In the genomic region with DNA sequence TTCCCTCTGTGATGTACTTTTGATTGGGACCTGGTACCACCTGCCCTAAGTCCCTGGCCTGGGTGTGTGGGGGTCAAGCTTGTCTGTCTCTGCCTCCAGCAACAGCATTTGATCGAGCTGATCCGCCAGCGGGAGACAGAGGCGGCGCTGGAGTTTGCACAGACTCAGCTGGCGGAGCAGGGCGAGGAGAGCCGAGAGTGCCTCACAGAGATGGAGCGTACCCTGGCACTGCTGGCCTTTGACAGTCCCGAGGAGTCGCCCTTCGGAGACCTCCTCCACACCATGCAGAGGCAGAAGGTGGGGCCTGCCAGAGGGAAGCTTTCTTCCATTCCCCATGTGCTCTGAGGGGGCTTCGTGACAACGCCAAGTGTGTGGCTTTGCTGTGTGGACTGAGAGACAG, we compare ENCODE assay signal across 26 cellular contexts. TPM values are rescaled to one million over a fixed set of nuclear protein-coding genes. Genes with fewer than 3 reads are reported as not detected.
"Had no signal": no experiment of that assay in that cellular context is flagged by ENCODE, and none has a peak within 500 bp of the region (broad histone marks: within the 10 kb centered on the region; RNA-seq: fewer than 3 reads in every experiment).

No MANE protein-coding gene starts in this region.

- DNase-seq: activated CD4-positive, alpha-beta T cell treated with anti-CD3 and anti-CD28 coated beads for 48 hours; activated CD4-positive, alpha-beta T cell treated with anti-CD3 and anti-CD28 coated beads, Interleukin-2, amount 50 U/mL, for 48 hours; activated CD8-positive, alpha-beta memory T cell treated with anti-CD3 and anti-CD28 coated beads, Interleukin-2, amount 50 U/mL, for 4 hours; activated gamma-delta T cell treated with Interleukin-2 at 50 U/mL for 16 hours; activated naive CD4-positive, alpha-beta T cell treated with anti-CD3 and anti-CD28 coated beads, Interleukin-2, amount 50 U/mL, for 16 hours; activated T-cell treated with anti-CD3 and anti-CD28 coated beads, Interleukin-2, amount 50 U/mL, for 4 hours; foreskin keratinocyte; kidney glomerular epithelial cell; naive thymus-derived CD4-positive, alpha-beta T cell; retina; stimulated activated CD4-positive, alpha-beta T cell treated with anti-CD3 and anti-CD28 coated beads, Interleukin-12 subunit alpha, Interleukin-12 subunit beta, amount 100 ng/mL, for 4 hours; stimulated activated CD4-positive, alpha-beta T cell treated with anti-CD3 and anti-CD28 coated beads, Interleukin-4, amount 100 ng/mL, for 1 hour; stimulated activated naive CD8-positive, alpha-beta T cell treated with anti-CD3 and anti-CD28 coated beads, Interleukin-15, amount 100 ng/mL, for 72 hours; substantia nigra had no signal

- H3K9me3 ChIP-seq: breast epithelium, esophagus muscularis mucosa, heart left ventricle, left lung, pancreas, prostate gland, upper lobe of left lung had no signal

- H3K36me3 ChIP-seq: breast epithelium had no signal

- H3K27ac ChIP-seq: breast epithelium, esophagus muscularis mucosa, foreskin keratinocyte, left lung, pancreas, prostate gland, upper lobe of left lung, VCaP had no signal

- H3K27me3 ChIP-seq: breast epithelium, esophagus muscularis mucosa, foreskin keratinocyte, heart left ventricle, left lung, pancreas, upper lobe of left lung had no signal

- ATAC-seq: activated CD4-positive, CD25-positive, alpha-beta regulatory T cell treated with anti-CD3 and anti-CD28 coated beads, Interleukin-2, amount 50 U/mL, for 24 hours; activated T-cell treated with anti-CD3 and anti-CD28 coated beads, Interleukin-2, amount 50 U/mL, for 4 hours; activated T-helper 17 cell treated with anti-CD3 and anti-CD28 coated beads, Interleukin-2, amount 50 U/mL, for 72 hours; foreskin keratinocyte; heart left ventricle; left lung; naive thymus-derived CD4-positive, alpha-beta T cell; pancreas; stimulated activated naive CD8-positive, alpha-beta T cell treated with anti-CD3 and anti-CD28 coated beads, Interleukin-15, amount 100 ng/mL, for 72 hours had no signal

- H3K4me3 ChIP-seq: breast epithelium, esophagus muscularis mucosa, heart left ventricle, left lung, pancreas, prostate gland, upper lobe of left lung had no signal

RNA-seq across cellular contexts. Expression of gene SLC17A9, which starts 9.1 kb away (rescaled TPM):
- total RNA-seq: skeletal muscle tissue had no signal
- polyA plus RNA-seq: neural cell had no signal
